In genomic region chr2:88933980-88934379, GRCh38 we compare ENCODE assay signal across 2 cellular contexts.
TF ChIP-seq lines count a peak whose summit lies in the region.

No MANE protein-coding gene starts in this region.

TF ChIP-seq in A549, 52 proteins besides CTCF, POLR2A, EP300 and RAD21 (continued from another document):
- TF ChIP-seq POLR2AphosphoS2 (conservative IDR thresholded peaks at IDR 0.05; ENCODE audit: low read length) = no peak
- no peak for TF ChIP-seq PBX3 (IDR thresholded peaks at IDR 0.05)
- TF ChIP-seq CEBPB (IDR thresholded peaks at IDR 0.05) = no peak
- no peak for TF ChIP-seq FOSL2 (IDR thresholded peaks at IDR 0.05)
- no peak for TF ChIP-seq FOSL2 (CRISPR knock-in tag; IDR thresholded peaks at IDR 0.05)
- no peak for TF ChIP-seq ZC3H11A (IDR thresholded peaks at IDR 0.05)
- TF ChIP-seq E2F6 (IDR thresholded peaks at IDR 0.05; ENCODE audit: borderline replicate concordance, low read depth) = no peak
- no peak for TF ChIP-seq EHF (CRISPR knock-in tag; IDR thresholded peaks at IDR 0.05)
- TF ChIP-seq HOXA7 (CRISPR knock-in tag; IDR thresholded peaks at IDR 0.05) = no peak
- TF ChIP-seq RCOR1 (IDR thresholded peaks at IDR 0.05; ENCODE audit: low read depth, low read length) = no peak
- no peak for TF ChIP-seq CHD4 (IDR thresholded peaks at IDR 0.05; ENCODE audit: borderline replicate concordance)
- TF ChIP-seq CBX8 (IDR thresholded peaks at IDR 0.05) = no peak
- TF ChIP-seq RNF2 (IDR thresholded peaks at IDR 0.05; ENCODE audit: borderline replicate concordance, low read depth) = no peak

TF ChIP-seq in endothelial cell of umbilical vein, 7 proteins besides CTCF, POLR2A, EP300 and RAD21 (continued from another document):
- TF ChIP-seq POLR2AphosphoS5 (IDR thresholded peaks at IDR 0.05; ENCODE audit: insufficient read depth, low read depth, low read length) = no peak
- no peak for TF ChIP-seq MAX (IDR thresholded peaks at IDR 0.05; ENCODE audit: insufficient read depth, insufficient read length)
- no peak for TF ChIP-seq JUN (IDR thresholded peaks at IDR 0.05; ENCODE audit: borderline replicate concordance, insufficient read depth, insufficient read length, low read depth)
- TF ChIP-seq MYC (IDR thresholded peaks at IDR 0.05; ENCODE audit: low read depth, low read length) = no peak
- no peak for TF ChIP-seq EZH2 (IDR thresholded peaks at IDR 0.05; ENCODE audit: borderline replicate concordance, low read depth, low read length, severe bottlenecking)
